ENCODE assay signal across 1 cellular context in genomic region chr1:214439352-214440119, GRCh38.
TF ChIP-seq lines count a peak whose summit lies in the region.

No MANE protein-coding gene starts in this region.

TF ChIP-seq in K562, 482 proteins besides CTCF, POLR2A, EP300 and RAD21 (continued from another document and continues in another):
- no peak for TF ChIP-seq STAG1 (CRISPR knock-in tag; IDR thresholded peaks at IDR 0.05; ENCODE audit: borderline replicate concordance)
- no peak for TF ChIP-seq CHAMP1 (IDR thresholded peaks at IDR 0.05)
- no peak for TF ChIP-seq RBM39 (optimal IDR thresholded peaks at IDR 0.05; ENCODE audit: low read depth, low read length)
- no peak for TF ChIP-seq KAT7 (CRISPR knock-in tag; IDR thresholded peaks at IDR 0.05; ENCODE audit: borderline replicate concordance)
- no peak for TF ChIP-seq MECOM (CRISPR knock-in tag; IDR thresholded peaks at IDR 0.05)
- no peak for TF ChIP-seq PHB2 (IDR thresholded peaks at IDR 0.05; ENCODE audit: low read depth)
- no peak for TF ChIP-seq ZNF124 (CRISPR knock-in tag; IDR thresholded peaks at IDR 0.05)
- TF ChIP-seq FIP1L1 (IDR thresholded peaks at IDR 0.05; ENCODE audit: low read depth, low read length, poor library complexity, severe bottlenecking) = no peak
- TF ChIP-seq NFIX (CRISPR knock-in tag; IDR thresholded peaks at IDR 0.05; ENCODE audit: low read depth) = no peak
- TF ChIP-seq SAFB2 (IDR thresholded peaks at IDR 0.05; ENCODE audit: borderline replicate concordance, low read depth, low read length, severe bottlenecking) = no peak
- no peak for TF ChIP-seq MTA1 (IDR thresholded peaks at IDR 0.05; ENCODE audit: borderline replicate concordance)
- no peak for TF ChIP-seq TAF1 (IDR thresholded peaks at IDR 0.05; ENCODE audit: control insufficient read depth, extremely low read depth, insufficient read depth, low read length, severe bottlenecking)
- TF ChIP-seq, protein P1, sequence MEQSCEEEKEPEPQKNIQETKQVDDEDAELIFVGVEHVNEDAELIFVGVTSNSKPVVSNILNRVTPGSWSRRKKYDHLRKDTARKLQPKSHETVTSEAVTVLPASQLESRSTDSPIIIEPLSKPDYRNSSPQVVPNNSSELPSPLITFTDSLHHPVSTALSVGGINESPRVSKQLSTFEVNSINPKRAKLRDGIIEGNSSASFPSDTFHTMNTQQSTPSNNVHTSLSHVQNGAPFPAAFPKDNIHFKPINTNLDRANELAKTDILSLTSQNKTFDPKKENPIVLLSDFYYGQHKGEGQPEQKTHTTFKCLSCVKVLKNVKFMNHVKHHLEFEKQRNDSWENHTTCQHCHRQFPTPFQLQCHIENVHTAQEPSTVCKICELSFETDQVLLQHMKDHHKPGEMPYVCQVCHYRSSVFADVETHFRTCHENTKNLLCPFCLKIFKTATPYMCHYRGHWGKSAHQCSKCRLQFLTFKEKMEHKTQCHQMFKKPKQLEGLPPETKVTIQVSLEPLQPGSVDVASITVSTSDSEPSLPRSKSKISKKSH (CRISPR knock-in tag; IDR thresholded peaks at IDR 0.05) = no peak
- no peak for TF ChIP-seq ZNF707 (CRISPR knock-in tag; conservative IDR thresholded peaks at IDR 0.05)
- TF ChIP-seq ZNF445 (CRISPR knock-in tag; IDR thresholded peaks at IDR 0.05; ENCODE audit: low read depth) = no peak
- no peak for TF ChIP-seq ARID3A (IDR thresholded peaks at IDR 0.05; ENCODE audit: borderline replicate concordance, low read depth, low read length)
- no peak for TF ChIP-seq L3MBTL2 (IDR thresholded peaks at IDR 0.05)
- TF ChIP-seq TCF3 (CRISPR knock-in tag; IDR thresholded peaks at IDR 0.05) = peak; percentile 22; the same call in 1 of the 2 replicates
- TF ChIP-seq HDAC1 (IDR thresholded peaks at IDR 0.05) = no peak
- TF ChIP-seq MYBL2 (IDR thresholded peaks at IDR 0.05; ENCODE audit: low read depth) = no peak
- TF ChIP-seq MYBL2 (CRISPR knock-in tag; IDR thresholded peaks at IDR 0.05; ENCODE audit: borderline replicate concordance) = no peak
- no peak for TF ChIP-seq PATZ1 (CRISPR knock-in tag; IDR thresholded peaks at IDR 0.05; ENCODE audit: borderline replicate concordance)
- no peak for TF ChIP-seq ZNF253 (CRISPR knock-in tag; conservative IDR thresholded peaks at IDR 0.05)
- TF ChIP-seq TCFL5 (CRISPR knock-in tag; conservative IDR thresholded peaks at IDR 0.05) = no peak
- TF ChIP-seq SMARCA4 (IDR thresholded peaks at IDR 0.05) = no peak
- no peak for TF ChIP-seq GTF2A2 (tag; IDR thresholded peaks at IDR 0.05)
- TF ChIP-seq ESRRB (CRISPR knock-in tag; IDR thresholded peaks at IDR 0.05; ENCODE audit: borderline replicate concordance) = no peak
- TF ChIP-seq IRF2 (CRISPR knock-in tag; IDR thresholded peaks at IDR 0.05) = no peak
- no peak for TF ChIP-seq SRSF9 (IDR thresholded peaks at IDR 0.05; ENCODE audit: borderline replicate concordance, low read depth, low read length)
- TF ChIP-seq CTBP1 (IDR thresholded peaks at IDR 0.05; ENCODE audit: borderline replicate concordance) = no peak
- no peak for TF ChIP-seq PURB (CRISPR knock-in tag; IDR thresholded peaks at IDR 0.05; ENCODE audit: low read depth)
- no peak for TF ChIP-seq CUX1 (CRISPR knock-in tag; IDR thresholded peaks at IDR 0.05)
- no peak for TF ChIP-seq ZNF778 (CRISPR knock-in tag; IDR thresholded peaks at IDR 0.05)
- no peak for TF ChIP-seq ATF3 (IDR thresholded peaks at IDR 0.05)
- TF ChIP-seq ATF3 (CRISPR knock-in tag; conservative IDR thresholded peaks at IDR 0.05) = no peak
- TF ChIP-seq SPI1 (IDR thresholded peaks at IDR 0.05; ENCODE audit: borderline replicate concordance, low read depth, low read length) = no peak
- peak; percentile 48; the same call in 1 of the 2 replicates for TF ChIP-seq CBFA2T2 (conservative IDR thresholded peaks at IDR 0.05)
- no peak for TF ChIP-seq ZEB2 (IDR thresholded peaks at IDR 0.05)
- TF ChIP-seq, protein P2, sequence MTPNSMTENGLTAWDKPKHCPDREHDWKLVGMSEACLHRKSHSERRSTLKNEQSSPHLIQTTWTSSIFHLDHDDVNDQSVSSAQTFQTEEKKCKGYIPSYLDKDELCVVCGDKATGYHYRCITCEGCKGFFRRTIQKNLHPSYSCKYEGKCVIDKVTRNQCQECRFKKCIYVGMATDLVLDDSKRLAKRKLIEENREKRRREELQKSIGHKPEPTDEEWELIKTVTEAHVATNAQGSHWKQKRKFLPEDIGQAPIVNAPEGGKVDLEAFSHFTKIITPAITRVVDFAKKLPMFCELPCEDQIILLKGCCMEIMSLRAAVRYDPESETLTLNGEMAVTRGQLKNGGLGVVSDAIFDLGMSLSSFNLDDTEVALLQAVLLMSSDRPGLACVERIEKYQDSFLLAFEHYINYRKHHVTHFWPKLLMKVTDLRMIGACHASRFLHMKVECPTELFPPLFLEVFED (CRISPR knock-in tag; conservative IDR thresholded peaks at IDR 0.05) = no peak
- TF ChIP-seq BCL6 (CRISPR knock-in tag; IDR thresholded peaks at IDR 0.05) = no peak
- no peak for TF ChIP-seq NFATC3 (IDR thresholded peaks at IDR 0.05)
- TF ChIP-seq GABPB1 (CRISPR knock-in tag; IDR thresholded peaks at IDR 0.05) = no peak
- TF ChIP-seq CBFA2T3 (IDR thresholded peaks at IDR 0.05) = peak; percentile 58
- no peak for TF ChIP-seq FOXO4 (CRISPR knock-in tag; IDR thresholded peaks at IDR 0.05)
- no peak for TF ChIP-seq MIER1 (IDR thresholded peaks at IDR 0.05; ENCODE audit: low read depth)
- TF ChIP-seq MEIS2 (IDR thresholded peaks at IDR 0.05; ENCODE audit: partially characterized antibody) = peak; percentile 67
- TF ChIP-seq E2F3 (CRISPR knock-in tag; IDR thresholded peaks at IDR 0.05) = no peak
- TF ChIP-seq FOXK1 (CRISPR knock-in tag; IDR thresholded peaks at IDR 0.05; ENCODE audit: borderline replicate concordance) = no peak
- 0 out of 2 replicates have a peak, but pooled peaks have one; percentile 7 for TF ChIP-seq CREM (IDR thresholded peaks at IDR 0.05; ENCODE audit: low read depth)
- no peak for TF ChIP-seq NFIC (IDR thresholded peaks at IDR 0.05)
- TF ChIP-seq MAZ (CRISPR knock-in tag; conservative IDR thresholded peaks at IDR 0.05 in 1 of 2, IDR thresholded peaks at IDR 0.05 in 1 of 2) = no peak
- TF ChIP-seq ARID2 (IDR thresholded peaks at IDR 0.05) = no peak
- no peak for TF ChIP-seq ATF7 (IDR thresholded peaks at IDR 0.05)
- TF ChIP-seq KDM1A (IDR thresholded peaks at IDR 0.05) = peak in 1 of 2 experiments; percentile 16; a peak in 1 of 4 replicates
- TF ChIP-seq ZNF274 (IDR thresholded peaks at IDR 0.05; ENCODE audit: borderline replicate concordance, low read depth, low read length) = no peak
- no peak for TF ChIP-seq ILF3 (IDR thresholded peaks at IDR 0.05; ENCODE audit: borderline replicate concordance)
